In the genomic region with DNA sequence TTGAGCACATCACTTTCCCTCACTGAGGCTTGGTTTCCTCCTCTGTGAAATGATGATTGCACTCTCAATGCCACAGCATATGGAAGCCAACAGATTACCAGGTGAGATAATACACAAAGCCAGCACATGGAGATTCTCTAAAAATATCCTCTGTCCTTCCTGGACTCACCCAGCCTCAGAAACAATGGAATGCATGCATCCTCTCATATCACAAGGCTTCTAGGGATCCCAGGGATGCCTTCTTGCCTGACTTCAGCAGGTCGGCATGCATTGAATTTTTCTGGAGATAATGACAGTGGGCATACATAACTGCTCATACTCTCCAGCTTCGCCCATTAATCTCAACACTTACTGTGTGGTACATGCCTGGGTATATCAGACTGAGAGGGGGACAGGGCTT, we compare ENCODE assay signal across 18 cellular contexts. TPM values are rescaled to one million over a fixed set of nuclear protein-coding genes. Genes with fewer than 3 reads are reported as not detected.
A peak's percentile ranks its signal among the peaks of the same experiment; 100 is the strongest.
DNase-seq lines count a peak whose midpoint lies in the region; ATAC-seq and FAIRE-seq lines count a peak whose summit lies in the region.
"Had no signal": no experiment of that assay in that cellular context is flagged by ENCODE, and none has a peak within 500 bp of the region (broad histone marks: within the 10 kb centered on the region; RNA-seq: fewer than 3 reads in every experiment).

No MANE protein-coding gene starts in this region.

- no peak for FAIRE-seq in urothelium cell line (lab: Jason Lieb, UNC)
- FAIRE-seq: K562 had no signal

- DNase-seq in EH (ENCODE audit: low read depth) (peak; percentile 72), HT1080 (ENCODE audit: low read depth) (peak; percentile 3), cerebellar cortex (ENCODE audit: low spot score) (peak; percentile 72), urothelium cell line (ENCODE audit: low spot score) (peak; percentile 13), DMS114 treated with DMSO at 0.1 percent for 48 hours (lab: John Stamatoyannopoulos, UW; ENCODE audit: unreplicated experiment) (no peak)
- DNase-seq: ACHN; BE2C; CD4-positive, CD25-positive, alpha-beta regulatory T cell; NCI-H1092 treated with DMSO at 0.1 percent for 48 hours; NCI-H146; NCI-H2029 treated with DMSO at 0.1 percent for 48 hours; NCI-H2171 treated with DMSO at 0.1 percent for 48 hours; NCI-H748 treated with DMSO at 0.1 percent for 48 hours; NK-92 treated with Interleukin-12 subunit alpha and Interleukin-12 subunit beta, amount 100 ng/mL, for 24 hours; Right ventricle myocardium superior had no signal

- no peak for ATAC-seq in GM18909 (IDR thresholded peaks at IDR 0.05; ENCODE audit: poor library complexity, unreplicated experiment)
- ATAC-seq in GM21528 (IDR thresholded peaks at IDR 0.05; ENCODE audit: low FRiP score, unreplicated experiment) = no peak
- ATAC-seq: K562 had no signal

RNA-seq across cellular contexts. Expression of a gene that starts 26.5 kb away (rescaled TPM):
- 17.7 and 20.6 TPM in 2 replicates for total RNA-seq in HT1080 (2014; rRNA removed; shearing (Covaris generic))
- 18.1 and 20.3 TPM in 2 replicates for polyA plus RNA-seq in HT1080 (2015; cell fraction: cytosol; rRNA removed)
- 13.1 and 13.3 TPM in 2 replicates for polyA plus RNA-seq in HT1080 (2015; cell fraction: nucleus; rRNA removed)

RNA-seq across cellular contexts. Expression of a gene that starts 37.6 kb away (rescaled TPM):
- 25.2 and 27.6 TPM in 2 replicates for total RNA-seq in HT1080 (2014; rRNA removed; shearing (Covaris generic))
- polyA plus RNA-seq in HT1080 (2015; cell fraction: cytosol; rRNA removed) = 23.9 and 25.8 TPM in 2 replicates
- polyA plus RNA-seq in HT1080 (2015; cell fraction: nucleus; rRNA removed) = 18.6 and 20.0 TPM in 2 replicates
